ENCODE assay signal across 11 cellular contexts in genomic region chr6:157944983-157945931, GRCh38. TPM values are rescaled to one million over a fixed set of nuclear protein-coding genes. Genes with fewer than 3 reads are reported as not detected.
DNase-seq lines count a peak whose midpoint lies in the region; ATAC-seq lines count a peak whose summit lies in the region.
"Had no signal": no experiment of that assay in that cellular context is flagged by ENCODE, and none has a peak within 500 bp of the region (broad histone marks: within the 10 kb centered on the region; RNA-seq: fewer than 3 reads in every experiment).

No MANE protein-coding gene starts in this region.

- no peaks in the 10 kb centered on the region for H3K27me3 Mint-ChIP-seq in activated naive CD8-positive, alpha-beta T cell
- H3K27me3 Mint-ChIP-seq in stimulated activated naive CD8-positive, alpha-beta T cell treated with anti-CD3 and anti-CD28 coated beads, Interleukin-15, Interleukin-2, amounts not matched to agents 100 ng/mL and 50 ng/mL, for 24 hours: peaks cover 1% of the 10 kb centered on the region

- peaks cover 26% of the 10 kb centered on the region for H3K36me3 Mint-ChIP-seq in activated naive CD8-positive, alpha-beta T cell
- H3K36me3 Mint-ChIP-seq in stimulated activated naive CD8-positive, alpha-beta T cell treated with anti-CD3 and anti-CD28 coated beads, Interleukin-15, Interleukin-2, amounts not matched to agents 100 ng/mL and 50 ng/mL, for 24 hours (ENCODE audit: low read depth): peaks cover 77% of the 10 kb centered on the region

- ATAC-seq in HG03432 (IDR thresholded peaks at IDR 0.05; ENCODE audit: unreplicated experiment): no peak
- ATAC-seq: GM23338 had no signal

- H3K4me1 Mint-ChIP-seq in activated naive CD8-positive, alpha-beta T cell (ENCODE audit: low read depth): peaks cover 35% of the 10 kb centered on the region
- peaks cover 45% of the 10 kb centered on the region for H3K4me1 Mint-ChIP-seq in stimulated activated naive CD8-positive, alpha-beta T cell treated with anti-CD3 and anti-CD28 coated beads, Interleukin-15, Interleukin-2, amounts not matched to agents 100 ng/mL and 50 ng/mL, for 24 hours (ENCODE audit: low read depth)
- H3K4me1 Mint-ChIP-seq: GM23338 had no signal

- DNase-seq in activated effector memory CD4-positive, alpha-beta T cell treated with anti-CD3 and anti-CD28 coated beads, Interleukin-2, amount 50 U/mL, for 16 hours: peak; percentile 70
- DNase-seq in activated effector memory CD4-positive, alpha-beta T cell treated with Interleukin-2 at 50 U/mL for 16 hours: no peak
- DNase-seq in smooth muscle cell of the brain vasculature (ENCODE audit: low read depth, low spot score) (peak; percentile 47), GM19238 (ENCODE audit: insufficient read length, low spot score) (no peak), mesenteric fat pad (ENCODE audit: low spot score) (no peak)
- DNase-seq: effector memory CD4-positive, alpha-beta T cell; NCI-H2171 had no signal

- peak overlapping the region; percentile 20 for H3K4me3 Mint-ChIP-seq in activated naive CD8-positive, alpha-beta T cell
- peak overlapping the region; percentile 49 for H3K4me3 Mint-ChIP-seq in stimulated activated naive CD8-positive, alpha-beta T cell treated with anti-CD3 and anti-CD28 coated beads, Interleukin-15, Interleukin-2, amounts not matched to agents 100 ng/mL and 50 ng/mL, for 24 hours
- H3K4me3 Mint-ChIP-seq: GM23338 had no signal

- peaks cover 4% of the 10 kb centered on the region for H3K9me3 Mint-ChIP-seq in activated naive CD8-positive, alpha-beta T cell (ENCODE audit: low read depth)
- peaks cover 17% of the 10 kb centered on the region for H3K9me3 Mint-ChIP-seq in stimulated activated naive CD8-positive, alpha-beta T cell treated with anti-CD3 and anti-CD28 coated beads, Interleukin-15, Interleukin-2, amounts not matched to agents 100 ng/mL and 50 ng/mL, for 24 hours

- peak overlapping the region; percentile 84 for H3K27ac Mint-ChIP-seq in activated naive CD8-positive, alpha-beta T cell
- peak overlapping the region; percentile 84 for H3K27ac Mint-ChIP-seq in stimulated activated naive CD8-positive, alpha-beta T cell treated with anti-CD3 and anti-CD28 coated beads, Interleukin-15, Interleukin-2, amounts not matched to agents 100 ng/mL and 50 ng/mL, for 24 hours
- H3K27ac Mint-ChIP-seq: GM23338 had no signal

RNA-seq across cellular contexts. Expression of gene SYNJ2, which starts 36.4 kb away (rescaled TPM):
- total RNA-seq in mesenteric fat pad: 7.5 TPM

Comparison
In these comparisons a context has a peak if more than half of its experiments do, and no peak if none do; other contexts are left out.
1. DNase-seq: peak in activated effector memory CD4-positive, alpha-beta T cell treated with anti-CD3 and anti-CD28 coated beads, Interleukin-2, amount 50 U/mL, for 16 hours (single experiment) and smooth muscle cell of the brain vasculature (single experiment); none in activated effector memory CD4-positive, alpha-beta T cell treated with Interleukin-2 at 50 U/mL for 16 hours (single experiment), GM19238 (single experiment) and mesenteric fat pad (single experiment).